Comparison of ENCODE assay signal across 1 cellular context in the genomic region with DNA sequence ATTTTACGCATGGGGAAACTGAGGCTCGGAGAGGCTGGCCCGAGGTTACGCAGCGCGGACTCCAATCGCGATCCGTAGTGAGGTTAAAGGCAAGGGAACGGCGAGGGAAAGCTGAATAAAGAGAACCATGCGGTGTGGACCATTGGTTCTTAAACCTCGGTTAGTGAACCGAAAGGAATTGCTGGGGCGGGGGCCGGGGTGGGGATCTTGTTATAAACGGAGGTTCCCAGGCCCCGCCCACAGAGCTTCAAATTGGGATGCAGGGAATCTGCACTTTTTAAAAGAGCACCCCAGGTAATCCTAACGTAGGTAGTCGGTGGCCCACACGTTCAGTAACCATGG.
TF ChIP-seq lines count a peak whose summit lies in the region.

No MANE protein-coding gene starts in this region.

TF ChIP-seq in SK-N-SH, 30 proteins besides CTCF, POLR2A, EP300 and RAD21 (continued from another document):
- TF ChIP-seq, protein P1, sequence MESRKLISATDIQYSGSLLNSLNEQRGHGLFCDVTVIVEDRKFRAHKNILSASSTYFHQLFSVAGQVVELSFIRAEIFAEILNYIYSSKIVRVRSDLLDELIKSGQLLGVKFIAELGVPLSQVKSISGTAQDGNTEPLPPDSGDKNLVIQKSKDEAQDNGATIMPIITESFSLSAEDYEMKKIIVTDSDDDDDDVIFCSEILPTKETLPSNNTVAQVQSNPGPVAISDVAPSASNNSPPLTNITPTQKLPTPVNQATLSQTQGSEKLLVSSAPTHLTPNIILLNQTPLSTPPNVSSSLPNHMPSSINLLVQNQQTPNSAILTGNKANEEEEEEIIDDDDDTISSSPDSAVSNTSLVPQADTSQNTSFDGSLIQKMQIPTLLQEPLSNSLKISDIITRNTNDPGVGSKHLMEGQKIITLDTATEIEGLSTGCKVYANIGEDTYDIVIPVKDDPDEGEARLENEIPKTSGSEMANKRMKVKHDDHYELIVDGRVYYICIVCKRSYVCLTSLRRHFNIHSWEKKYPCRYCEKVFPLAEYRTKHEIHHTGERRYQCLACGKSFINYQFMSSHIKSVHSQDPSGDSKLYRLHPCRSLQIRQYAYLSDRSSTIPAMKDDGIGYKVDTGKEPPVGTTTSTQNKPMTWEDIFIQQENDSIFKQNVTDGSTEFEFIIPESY (IDR thresholded peaks at IDR 0.05; ENCODE audit: borderline replicate concordance, low read depth), result no peak
- TF ChIP-seq GABPA (IDR thresholded peaks at IDR 0.05; ENCODE audit: low read depth), result no peak
- TF ChIP-seq, protein P2, sequence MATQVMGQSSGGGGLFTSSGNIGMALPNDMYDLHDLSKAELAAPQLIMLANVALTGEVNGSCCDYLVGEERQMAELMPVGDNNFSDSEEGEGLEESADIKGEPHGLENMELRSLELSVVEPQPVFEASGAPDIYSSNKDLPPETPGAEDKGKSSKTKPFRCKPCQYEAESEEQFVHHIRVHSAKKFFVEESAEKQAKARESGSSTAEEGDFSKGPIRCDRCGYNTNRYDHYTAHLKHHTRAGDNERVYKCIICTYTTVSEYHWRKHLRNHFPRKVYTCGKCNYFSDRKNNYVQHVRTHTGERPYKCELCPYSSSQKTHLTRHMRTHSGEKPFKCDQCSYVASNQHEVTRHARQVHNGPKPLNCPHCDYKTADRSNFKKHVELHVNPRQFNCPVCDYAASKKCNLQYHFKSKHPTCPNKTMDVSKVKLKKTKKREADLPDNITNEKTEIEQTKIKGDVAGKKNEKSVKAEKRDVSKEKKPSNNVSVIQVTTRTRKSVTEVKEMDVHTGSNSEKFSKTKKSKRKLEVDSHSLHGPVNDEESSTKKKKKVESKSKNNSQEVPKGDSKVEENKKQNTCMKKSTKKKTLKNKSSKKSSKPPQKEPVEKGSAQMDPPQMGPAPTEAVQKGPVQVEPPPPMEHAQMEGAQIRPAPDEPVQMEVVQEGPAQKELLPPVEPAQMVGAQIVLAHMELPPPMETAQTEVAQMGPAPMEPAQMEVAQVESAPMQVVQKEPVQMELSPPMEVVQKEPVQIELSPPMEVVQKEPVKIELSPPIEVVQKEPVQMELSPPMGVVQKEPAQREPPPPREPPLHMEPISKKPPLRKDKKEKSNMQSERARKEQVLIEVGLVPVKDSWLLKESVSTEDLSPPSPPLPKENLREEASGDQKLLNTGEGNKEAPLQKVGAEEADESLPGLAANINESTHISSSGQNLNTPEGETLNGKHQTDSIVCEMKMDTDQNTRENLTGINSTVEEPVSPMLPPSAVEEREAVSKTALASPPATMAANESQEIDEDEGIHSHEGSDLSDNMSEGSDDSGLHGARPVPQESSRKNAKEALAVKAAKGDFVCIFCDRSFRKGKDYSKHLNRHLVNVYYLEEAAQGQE (IDR thresholded peaks at IDR 0.05; ENCODE audit: low read depth, low read length), result no peak
